In the genomic region with DNA sequence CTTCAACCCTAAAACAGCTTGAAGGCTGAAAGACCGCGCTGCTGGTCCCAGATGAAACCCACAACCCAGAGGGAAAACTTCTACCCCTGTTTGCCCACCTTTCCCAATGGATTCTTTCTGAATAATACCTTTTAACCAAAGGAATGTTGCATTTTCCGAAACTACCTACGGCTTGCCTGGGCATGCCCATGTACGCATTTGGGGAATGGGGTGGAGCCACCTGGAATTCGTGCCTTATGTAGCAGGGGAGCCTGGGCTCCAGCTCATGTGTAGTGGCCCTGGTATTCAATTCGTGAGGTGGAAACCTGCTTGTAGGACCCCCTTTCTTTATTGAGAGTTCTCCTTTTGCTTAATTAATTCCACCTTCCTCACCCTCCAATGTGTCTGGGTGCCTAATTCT, we compare ENCODE assay signal across 1 cellular context.
TF ChIP-seq lines count a peak whose summit lies in the region.

No MANE protein-coding gene starts in this region.

TF ChIP-seq in WTC11, 78 proteins besides CTCF, POLR2A, EP300 and RAD21 (continued from another document):
- TF ChIP-seq EMX1 (CRISPR knock-in tag; IDR thresholded peaks at IDR 0.05) (no peak), JUN (CRISPR knock-in tag; IDR thresholded peaks at IDR 0.05) (no peak), PRRX2 (CRISPR knock-in tag; IDR thresholded peaks at IDR 0.05) (no peak), SP1 (CRISPR knock-in tag; conservative IDR thresholded peaks at IDR 0.05) (no peak), FOXK1 (CRISPR knock-in tag; IDR thresholded peaks at IDR 0.05) (no peak), TEAD1 (CRISPR knock-in tag; IDR thresholded peaks at IDR 0.05) (no peak), FOXJ3 (CRISPR knock-in tag; IDR thresholded peaks at IDR 0.05; ENCODE audit: borderline replicate concordance) (no peak)
- TF ChIP-seq, protein P1, sequence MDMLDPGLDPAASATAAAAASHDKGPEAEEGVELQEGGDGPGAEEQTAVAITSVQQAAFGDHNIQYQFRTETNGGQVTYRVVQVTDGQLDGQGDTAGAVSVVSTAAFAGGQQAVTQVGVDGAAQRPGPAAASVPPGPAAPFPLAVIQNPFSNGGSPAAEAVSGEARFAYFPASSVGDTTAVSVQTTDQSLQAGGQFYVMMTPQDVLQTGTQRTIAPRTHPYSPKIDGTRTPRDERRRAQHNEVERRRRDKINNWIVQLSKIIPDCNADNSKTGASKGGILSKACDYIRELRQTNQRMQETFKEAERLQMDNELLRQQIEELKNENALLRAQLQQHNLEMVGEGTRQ (CRISPR knock-in tag; IDR thresholded peaks at IDR 0.05): no peak
- TF ChIP-seq, protein P2, sequence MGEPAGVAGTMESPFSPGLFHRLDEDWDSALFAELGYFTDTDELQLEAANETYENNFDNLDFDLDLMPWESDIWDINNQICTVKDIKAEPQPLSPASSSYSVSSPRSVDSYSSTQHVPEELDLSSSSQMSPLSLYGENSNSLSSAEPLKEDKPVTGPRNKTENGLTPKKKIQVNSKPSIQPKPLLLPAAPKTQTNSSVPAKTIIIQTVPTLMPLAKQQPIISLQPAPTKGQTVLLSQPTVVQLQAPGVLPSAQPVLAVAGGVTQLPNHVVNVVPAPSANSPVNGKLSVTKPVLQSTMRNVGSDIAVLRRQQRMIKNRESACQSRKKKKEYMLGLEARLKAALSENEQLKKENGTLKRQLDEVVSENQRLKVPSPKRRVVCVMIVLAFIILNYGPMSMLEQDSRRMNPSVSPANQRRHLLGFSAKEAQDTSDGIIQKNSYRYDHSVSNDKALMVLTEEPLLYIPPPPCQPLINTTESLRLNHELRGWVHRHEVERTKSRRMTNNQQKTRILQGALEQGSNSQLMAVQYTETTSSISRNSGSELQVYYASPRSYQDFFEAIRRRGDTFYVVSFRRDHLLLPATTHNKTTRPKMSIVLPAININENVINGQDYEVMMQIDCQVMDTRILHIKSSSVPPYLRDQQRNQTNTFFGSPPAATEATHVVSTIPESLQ (CRISPR knock-in tag; IDR thresholded peaks at IDR 0.05): no peak
- TF ChIP-seq, protein P3, sequence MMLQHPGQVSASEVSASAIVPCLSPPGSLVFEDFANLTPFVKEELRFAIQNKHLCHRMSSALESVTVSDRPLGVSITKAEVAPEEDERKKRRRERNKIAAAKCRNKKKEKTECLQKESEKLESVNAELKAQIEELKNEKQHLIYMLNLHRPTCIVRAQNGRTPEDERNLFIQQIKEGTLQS (CRISPR knock-in tag; conservative IDR thresholded peaks at IDR 0.05): no peak
- TF ChIP-seq, protein P4, sequence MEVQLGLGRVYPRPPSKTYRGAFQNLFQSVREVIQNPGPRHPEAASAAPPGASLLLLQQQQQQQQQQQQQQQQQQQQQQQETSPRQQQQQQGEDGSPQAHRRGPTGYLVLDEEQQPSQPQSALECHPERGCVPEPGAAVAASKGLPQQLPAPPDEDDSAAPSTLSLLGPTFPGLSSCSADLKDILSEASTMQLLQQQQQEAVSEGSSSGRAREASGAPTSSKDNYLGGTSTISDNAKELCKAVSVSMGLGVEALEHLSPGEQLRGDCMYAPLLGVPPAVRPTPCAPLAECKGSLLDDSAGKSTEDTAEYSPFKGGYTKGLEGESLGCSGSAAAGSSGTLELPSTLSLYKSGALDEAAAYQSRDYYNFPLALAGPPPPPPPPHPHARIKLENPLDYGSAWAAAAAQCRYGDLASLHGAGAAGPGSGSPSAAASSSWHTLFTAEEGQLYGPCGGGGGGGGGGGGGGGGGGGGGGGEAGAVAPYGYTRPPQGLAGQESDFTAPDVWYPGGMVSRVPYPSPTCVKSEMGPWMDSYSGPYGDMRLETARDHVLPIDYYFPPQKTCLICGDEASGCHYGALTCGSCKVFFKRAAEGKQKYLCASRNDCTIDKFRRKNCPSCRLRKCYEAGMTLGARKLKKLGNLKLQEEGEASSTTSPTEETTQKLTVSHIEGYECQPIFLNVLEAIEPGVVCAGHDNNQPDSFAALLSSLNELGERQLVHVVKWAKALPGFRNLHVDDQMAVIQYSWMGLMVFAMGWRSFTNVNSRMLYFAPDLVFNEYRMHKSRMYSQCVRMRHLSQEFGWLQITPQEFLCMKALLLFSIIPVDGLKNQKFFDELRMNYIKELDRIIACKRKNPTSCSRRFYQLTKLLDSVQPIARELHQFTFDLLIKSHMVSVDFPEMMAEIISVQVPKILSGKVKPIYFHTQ (CRISPR knock-in tag; IDR thresholded peaks at IDR 0.05): no peak
